Comparison of ENCODE assay signal across 8 cellular contexts in genomic region chr1:16243936-16244649, GRCh38. TPM values are rescaled to one million over a fixed set of nuclear protein-coding genes. Genes with fewer than 3 reads are reported as not detected.
DNase-seq lines count a peak whose midpoint lies in the region; ATAC-seq and TF ChIP-seq lines count a peak whose summit lies in the region.

No MANE protein-coding gene starts in this region.

- TF ChIP-seq CTCF in lung (IDR thresholded peaks at IDR 0.05; ENCODE audit: control extremely low read depth, extremely low read depth), result peak; percentile 92

- H3K4me1 ChIP-seq in lung (ENCODE audit: control insufficient read depth in 2 of 2, insufficient read depth in 2 of 2, low read length in 2 of 2), result peaks cover 9 to 11% of the 10 kb centered on the region in 2 donors

- H3K9me3 Mint-ChIP-seq in activated CD4-positive, alpha-beta T cell treated with anti-CD3 and anti-CD28 coated beads, Interleukin-2, amount 10 ng/mL, durations not matched to agents 7 days and 5 days, result no peaks in the 10 kb centered on the region

- peaks cover 20% of the 10 kb centered on the region for H3K4me1 Mint-ChIP-seq in activated CD4-positive, alpha-beta T cell treated with anti-CD3 and anti-CD28 coated beads, Interleukin-2, amount 10 ng/mL, durations not matched to agents 7 days and 5 days

- no peaks in the 10 kb centered on the region for H3K27me3 ChIP-seq in lung (ENCODE audit: control insufficient read depth, insufficient read depth)

- no peak overlapping the region for H3K4me3 Mint-ChIP-seq in activated CD4-positive, alpha-beta T cell treated with anti-CD3 and anti-CD28 coated beads, Interleukin-2, amount 10 ng/mL, durations not matched to agents 7 days and 5 days

- CTCF ChIA-PET in HEK293T (lab: Yijun Ruan, JAX), result interaction anchor here (0.7 to 1.6 kb wide), 8 partner anchors 15 to 162 kb away, joined by 3 to 7 read pairs (median 4); no protein-coding TSS in a partner anchor
- CTCF ChIA-PET in activated CD4-positive, alpha-beta T cell treated with anti-CD3 and anti-CD28 coated beads, Interleukin-2, amount 10 ng/mL, durations not matched to agents 7 days and 5 days (lab: Charles Lee), result interaction anchor here (0.6 to 4.1 kb wide), 11 partner anchors 8 to 165 kb away, joined by 3 to 18 read pairs (median 3); no protein-coding TSS in a partner anchor

- H3K36me3 ChIP-seq in lung (ENCODE audit: control insufficient read depth in 2 of 2, insufficient read depth in 2 of 2, low read length in 2 of 2), result no peaks in the 10 kb centered on the region

- no peak overlapping the region for H3K4me3 ChIP-seq in lung

- no peak overlapping the region for H3K27ac ChIP-seq in lung (ENCODE audit: low read depth in 1 of 2, low read length in 1 of 2)

- WGBS in lung, 2 donors, result 35% methylated on average over 8 of the region's 8 CpGs

- POLR2A ChIA-PET in HEK293T (lab: Yijun Ruan, JAX), result interaction anchor here (1.0 to 1.3 kb wide), 2 partner anchors 38 to 40 kb away, joined by 3 to 4 read pairs; no protein-coding TSS in a partner anchor
- POLR2A ChIA-PET in activated CD4-positive, alpha-beta T cell treated with anti-CD3 and anti-CD28 coated beads, Interleukin-2, amount 10 ng/mL, durations not matched to agents 7 days and 5 days (lab: Charles Lee), result no interaction called here

- peak in 11 of 14 donors; percentile 25 to 66 (median 35) for DNase-seq in C1 segment of cervical spinal cord (lab: John Stamatoyannopoulos, UW)
- DNase-seq in HEK293T (ENCODE audit: extremely low spot score), result peak; percentile 79
- DNase-seq in NCI-H69 (lab: John Stamatoyannopoulos, UW), result peak; percentile 76
- peak; percentile 83 for DNase-seq in activated CD4-positive, alpha-beta T cell treated with anti-CD3 and anti-CD28 coated beads, Interleukin-2, amount 10 ng/mL, durations not matched to agents 7 days and 5 days
- DNase-seq in dedifferentiated amniotic fluid mesenchymal stem cell (ENCODE audit: extremely low spot score), result peak; percentile 88
- peak; percentile 78 for DNase-seq in lung (ENCODE audit: low spot score)
- peak; percentile 63 for DNase-seq in stimulated activated CD8-positive, alpha-beta memory T cell treated with anti-CD3 and anti-CD28 coated beads, Interleukin-12 subunit alpha, Interleukin-12 subunit beta, amount 100 ng/mL, for 1 hour (ENCODE audit: low read depth)

- ATAC-seq in lung (ENCODE audit: insufficient read depth, low FRiP score) (peak; percentile 65), GM21390 (IDR thresholded peaks at IDR 0.05; ENCODE audit: unreplicated experiment) (no peak)

- peaks cover 5% of the 10 kb centered on the region for H3K36me3 Mint-ChIP-seq in activated CD4-positive, alpha-beta T cell treated with anti-CD3 and anti-CD28 coated beads, Interleukin-2, amount 10 ng/mL, durations not matched to agents 7 days and 5 days (ENCODE audit: low read depth)

- H3K27ac Mint-ChIP-seq in activated CD4-positive, alpha-beta T cell treated with anti-CD3 and anti-CD28 coated beads, Interleukin-2, amount 10 ng/mL, durations not matched to agents 7 days and 5 days, result peak overlapping the region; percentile 46

- H3K27me3 Mint-ChIP-seq in activated CD4-positive, alpha-beta T cell treated with anti-CD3 and anti-CD28 coated beads, Interleukin-2, amount 10 ng/mL, durations not matched to agents 7 days and 5 days, result no peaks in the 10 kb centered on the region

- H3K9me3 ChIP-seq in lung (ENCODE audit: control insufficient read depth in 2 of 2, insufficient read depth in 1 of 2, low read length in 1 of 2), result no peaks in the 10 kb centered on the region

TF ChIP-seq in HEK293T, 16 proteins besides CTCF, POLR2A, EP300 and RAD21:
- TF ChIP-seq SUZ12 (IDR thresholded peaks at IDR 0.05) (no peak), FOXK2 (IDR thresholded peaks at IDR 0.05) (no peak), BHLHE40 (IDR thresholded peaks at IDR 0.05; ENCODE audit: borderline replicate concordance) (no peak), PKNOX1 (IDR thresholded peaks at IDR 0.05) (no peak), FOXA1 (IDR thresholded peaks at IDR 0.05) (no peak), TARDBP (IDR thresholded peaks at IDR 0.05) (no peak), L3MBTL2 (conservative IDR thresholded peaks at IDR 0.05) (no peak), SP1 (IDR thresholded peaks at IDR 0.05) (no peak), NFRKB (IDR thresholded peaks at IDR 0.05) (no peak), CTBP1 (IDR thresholded peaks at IDR 0.05; ENCODE audit: borderline replicate concordance) (no peak)

RNA-seq across cellular contexts. Expression of gene CPLANE2, which starts 7.1 kb away (rescaled TPM):
- 1 to 10 TPM; 6.4 to 6.8 TPM for total RNA-seq in activated CD4-positive, alpha-beta T cell treated with anti-CD3 and anti-CD28 coated beads, Interleukin-2, amount 10 ng/mL, durations not matched to agents 7 days and 5 days
- 10 to 100 TPM in 1 of 2 donors, 1 to 10 TPM in 1; 4.5 to 13.7 TPM for total RNA-seq in lung
- 1 to 10 TPM; 5.3 to 5.9 TPM for polyA plus RNA-seq in lung

RNA-seq across cellular contexts. Expression of gene ARHGEF19, which starts 31.6 kb away (rescaled TPM):
- total RNA-seq in activated CD4-positive, alpha-beta T cell treated with anti-CD3 and anti-CD28 coated beads, Interleukin-2, amount 10 ng/mL, durations not matched to agents 7 days and 5 days, result 10 to 100 TPM; 10.7 to 12.1 TPM
- total RNA-seq in lung, result 10 to 100 TPM; 17.1 to 17.3 TPM
- 10 to 100 TPM in 1 of 2 donors, 1 to 10 TPM in 1; 9.5 to 12.5 TPM for polyA plus RNA-seq in lung

Comparison
In these comparisons a context has a peak if more than half of its experiments do, and no peak if none do; other contexts are left out.
1. DNase-seq: peak in every context shown above with its lines; median percentile 88 in dedifferentiated amniotic fluid mesenchymal stem cell; 83 in activated CD4-positive, alpha-beta T cell treated with anti-CD3 and anti-CD28 coated beads, Interleukin-2, amount 10 ng/mL, durations not matched to agents 7 days and 5 days; 79 in HEK293T; 78 in lung; 76 in NCI-H69; 63 in stimulated activated CD8-positive, alpha-beta memory T cell treated with anti-CD3 and anti-CD28 coated beads, Interleukin-12 subunit alpha, Interleukin-12 subunit beta, amount 100 ng/mL, for 1 hour; 35 in C1 segment of cervical spinal cord.